14 cellular contexts compared by ENCODE assay signal in genomic region chr12:19642305-19642704, GRCh38.
"Had no signal": no experiment of that assay in that cellular context is flagged by ENCODE, and none has a peak within 500 bp of the region (broad histone marks: within the 10 kb centered on the region; RNA-seq: fewer than 3 reads in every experiment).

No MANE protein-coding gene starts in this region.

- ATAC-seq: activated CD4-positive, alpha-beta T cell treated with anti-CD3 and anti-CD28 coated beads for 36 hours; effector memory CD8-positive, alpha-beta T cell; mucosa of descending colon; WTC11 had no signal

- DNase-seq: activated CD4-positive, alpha-beta T cell treated with anti-CD3 and anti-CD28 coated beads for 36 hours; activated CD4-positive, alpha-beta T cell treated with anti-CD3 and anti-CD28 coated beads, Interleukin-2, amount 50 U/mL, for 48 hours; activated naive CD4-positive, alpha-beta T cell; activated naive CD8-positive, alpha-beta T cell treated with anti-CD3 and anti-CD28 coated beads for 36 hours; amniotic stem cell; effector memory CD8-positive, alpha-beta T cell; foreskin fibroblast; mesenchymal stem cell; mucosa of descending colon; naive B cell; stimulated activated CD4-positive, alpha-beta T cell treated with anti-CD3 and anti-CD28 coated beads, Interleukin-4, amount 100 ng/mL, for 1 hour; stomach; T-helper 2 cell had no signal
